Comparison of ENCODE assay signal across 18 cellular contexts in the genomic region with DNA sequence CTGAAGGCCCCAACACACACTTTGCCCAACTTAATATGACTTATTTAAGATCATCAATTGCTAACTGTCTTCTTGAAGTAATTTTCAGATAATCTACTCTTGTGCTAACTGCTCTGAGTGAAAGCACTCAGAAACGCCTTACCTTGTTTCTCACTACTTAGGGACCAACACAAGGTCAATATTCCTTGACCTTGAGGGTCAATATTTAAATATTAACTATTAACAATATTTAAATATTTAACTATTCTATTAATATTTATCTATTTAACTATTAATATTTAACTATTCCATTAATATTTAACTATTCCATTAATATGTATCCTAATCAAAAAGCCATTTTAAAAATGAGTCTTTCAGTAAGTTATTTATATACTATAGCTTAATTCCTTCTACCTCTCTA. TPM values are rescaled to one million over a fixed set of nuclear protein-coding genes. Genes with fewer than 3 reads are reported as not detected.
A peak's percentile ranks its signal among the peaks of the same experiment; 100 is the strongest.
DNase-seq lines count a peak whose midpoint lies in the region; ATAC-seq and TF ChIP-seq lines count a peak whose summit lies in the region.
"Had no signal": no experiment of that assay in that cellular context is flagged by ENCODE, and none has a peak within 500 bp of the region (broad histone marks: within the 10 kb centered on the region; RNA-seq: fewer than 3 reads in every experiment).

No MANE protein-coding gene starts in this region.

- H3K4me1 ChIP-seq in GM23338 (ENCODE audit: insufficient read depth) (peaks cover 8% of the 10 kb centered on the region; the same call in 1 of the 2 replicates), duodenal mucosa (ENCODE audit: control insufficient read depth in 1 of 2, insufficient read depth in 2 of 2, low read length in 2 of 2) (peaks cover 10 to 12% of the 10 kb centered on the region in 2 donors), SJCRH30 (no peaks in the 10 kb centered on the region), ascending aorta (no peaks in the 10 kb centered on the region)
- H3K4me1 ChIP-seq: BE2C, HAP-1 had no signal

- H3K9me2 ChIP-seq in GM23338 (ENCODE audit: insufficient read depth): no peaks in the 10 kb centered on the region

- intact Hi-C loops in ascending aorta (cut with DNase I): no loop called here

- H3K9me3 Mint-ChIP-seq in GM23338: no peaks in the 10 kb centered on the region
- H3K9me3 Mint-ChIP-seq in nephron: no peaks in the 10 kb centered on the region
- H3K9me3 Mint-ChIP-seq: CD4-positive, alpha-beta memory T cell had no signal

- H3K4me1 Mint-ChIP-seq in GM23338 (peaks cover 5% of the 10 kb centered on the region; the same call in 2 of the 3 replicates), nephron (peaks cover 10% of the 10 kb centered on the region)

- H3K4me3 Mint-ChIP-seq in GM23338 (no peak overlapping the region), nephron (peak overlapping the region in 2 of 3 experiments; percentile 54 to 76)
- H3K4me3 Mint-ChIP-seq: CD4-positive, alpha-beta memory T cell had no signal

- H3K79me2 ChIP-seq in GM23338 (replicated peaks; ENCODE audit: insufficient read depth): no peaks in the 10 kb centered on the region

- H3K27me3 ChIP-seq in GM23338 (ENCODE audit: insufficient read depth) (no peaks in the 10 kb centered on the region), duodenal mucosa (ENCODE audit: control insufficient read depth in 1 of 2, insufficient read depth in 2 of 2, low read length in 2 of 2) (no peaks in the 10 kb centered on the region), SJCRH30 (no peaks in the 10 kb centered on the region), ascending aorta (no peaks in the 10 kb centered on the region)
- H3K27me3 ChIP-seq: BE2C had no signal

- H3K27ac ChIP-seq in GM23338 (ENCODE audit: low read depth) (no peak overlapping the region), duodenal mucosa (ENCODE audit: low read depth, low read length) (no peak overlapping the region), SJCRH30 (no peak overlapping the region), ascending aorta (no peak overlapping the region)
- H3K27ac ChIP-seq: PC-9 had no signal

- H3K36me3 ChIP-seq in GM23338 (ENCODE audit: insufficient read depth): no peaks in the 10 kb centered on the region
- no peaks in the 10 kb centered on the region for H3K36me3 ChIP-seq in duodenal mucosa (ENCODE audit: control insufficient read depth in 1 of 2, insufficient read depth in 2 of 2, low read length in 2 of 2)
- H3K36me3 ChIP-seq in SJCRH30: no peaks in the 10 kb centered on the region
- H3K36me3 ChIP-seq in ascending aorta: no peaks in the 10 kb centered on the region
- H3K36me3 ChIP-seq: BE2C, HAP-1 had no signal

- H3K27ac Mint-ChIP-seq in GM23338: no peak overlapping the region; the same call in 1 of the 2 replicates
- peak overlapping the region; percentile 40 to 93 (median 86) for H3K27ac Mint-ChIP-seq in nephron
- H3K27ac Mint-ChIP-seq: CD4-positive, alpha-beta memory T cell had no signal

- TF ChIP-seq CTCF in GM23338 (conservative IDR thresholded peaks at IDR 0.05; ENCODE audit: low read depth in 2 of 2) (no peak), nephron (IDR thresholded peaks at IDR 0.05; ENCODE audit: unreplicated experiment in 3 of 3) (no peak), ascending aorta (IDR thresholded peaks at IDR 0.05) (no peak)

- ATAC-seq in GM23338 (no peak), HG02938 (IDR thresholded peaks at IDR 0.05; ENCODE audit: unreplicated experiment) (no peak)

- H4K20me1 ChIP-seq in GM23338 (replicated peaks; ENCODE audit: insufficient read depth): no peaks in the 10 kb centered on the region

- no peaks in the 10 kb centered on the region for H3K9me3 ChIP-seq in duodenal mucosa (ENCODE audit: control insufficient read depth in 1 of 2, low read length in 2 of 2)
- H3K9me3 ChIP-seq in SJCRH30 (replicated peaks): no peaks in the 10 kb centered on the region
- H3K9me3 ChIP-seq in ascending aorta: no peaks in the 10 kb centered on the region
- H3K9me3 ChIP-seq: BE2C, HAP-1 had no signal

- H3K4me2 ChIP-seq in GM23338: 0 out of 2 replicates have a peak overlapping the region, but pooled peaks have one; percentile 25
- H3K4me2 ChIP-seq: PC-9 had no signal

- H3K27me3 Mint-ChIP-seq in GM23338 (ENCODE audit: insufficient read depth, low read depth, poor library complexity): no peaks in the 10 kb centered on the region
- no peaks in the 10 kb centered on the region for H3K27me3 Mint-ChIP-seq in nephron (ENCODE audit: low read depth)
- H3K27me3 Mint-ChIP-seq: CD4-positive, alpha-beta memory T cell had no signal

- no peak overlapping the region for H3K4me3 ChIP-seq in GM23338
- peak overlapping the region; percentile 58 to 70 for H3K4me3 ChIP-seq in duodenal mucosa (ENCODE audit: low read depth in 1 of 2, low read length in 2 of 2)
- no peak overlapping the region for H3K4me3 ChIP-seq in SJCRH30
- no peak overlapping the region for H3K4me3 ChIP-seq in ascending aorta
- H3K4me3 ChIP-seq: HAP-1, PC-9 had no signal

- H3F3A ChIP-seq in GM23338 (replicated peaks; ENCODE audit: low read depth): no peaks in the 10 kb centered on the region

- H3K36me3 Mint-ChIP-seq in GM23338 (ENCODE audit: low read depth) (no peaks in the 10 kb centered on the region), nephron (ENCODE audit: low read depth) (peaks cover 3% of the 10 kb centered on the region)
- H3K36me3 Mint-ChIP-seq: CD4-positive, alpha-beta memory T cell had no signal

- DNase-seq in GM23338 (ENCODE audit: low spot score) (no peak), SJCRH30 (no peak), ascending aorta (ENCODE audit: low spot score in 2 of 2) (no peak), NCI-H748 (lab: John Stamatoyannopoulos, UW; ENCODE audit: unreplicated experiment) (no peak)
- DNase-seq: BE2C; CD4-positive, alpha-beta memory T cell; DMS79; KBM-7; NCI-H1048; NCI-H1436 treated with DMSO at 0.1 percent for 48 hours; NCI-H2029 treated with DMSO at 0.1 percent for 48 hours; NCI-H510A; NCI-H82; PC-9 had no signal

- no peak overlapping the region for H2AFZ ChIP-seq in GM23338
- H2AFZ ChIP-seq: PC-9 had no signal

- peak overlapping the region; percentile 57 to 58 for H3K9ac ChIP-seq in duodenal mucosa (ENCODE audit: low read depth in 1 of 2, low read length in 2 of 2)

TF ChIP-seq in GM23338, 12 proteins besides CTCF, POLR2A, EP300 and RAD21 (continues in another document):
- TF ChIP-seq NANOG (IDR thresholded peaks at IDR 0.05; ENCODE audit: borderline replicate concordance) (no peak), ZNF114 (CRISPR knock-in tag; IDR thresholded peaks at IDR 0.05) (no peak), ETS1 (IDR thresholded peaks at IDR 0.05) (no peak), JUNB (IDR thresholded peaks at IDR 0.05; ENCODE audit: unreplicated experiment) (no peak), ZNF331 (CRISPR knock-in tag; IDR thresholded peaks at IDR 0.05; ENCODE audit: low read depth) (no peak), EZH2 (IDR thresholded peaks at IDR 0.05; ENCODE audit: low read depth, unreplicated experiment) (no peak), CREB1 (CRISPR knock-in tag; IDR thresholded peaks at IDR 0.05; ENCODE audit: low read depth) (no peak), STAT1 (IDR thresholded peaks at IDR 0.05; ENCODE audit: unreplicated experiment) (no peak)

RNA-seq across cellular contexts. Expression of gene HNRNPH3, which starts 26.0 kb away (rescaled TPM):
- total RNA-seq in GM23338 (2014; rRNA removed; shearing (Covaris generic)): 87.2 and 87.4 TPM in 2 replicates
- polyA plus RNA-seq in GM23338 (2016; fragmentation: Nextera tagmentation; extraction: Ambion mirVana): 324 and 367 TPM in 2 replicates
- total RNA-seq in SJCRH30 (2014; rRNA removed; shearing (Covaris generic)): 98.8 and 114 TPM in 2 replicates
- total RNA-seq in ascending aorta: 12.6 TPM

RNA-seq across cellular contexts. Expression of gene PBLD, which starts 26.8 kb away (rescaled TPM):
- total RNA-seq in GM23338 (2014; rRNA removed; shearing (Covaris generic)): 0.90 and 1.2 TPM in 2 replicates
- polyA plus RNA-seq in GM23338 (2016; fragmentation: Nextera tagmentation; extraction: Ambion mirVana): 1.1 and 1.5 TPM in 2 replicates
- 0.36 and 0.89 TPM in 2 replicates for total RNA-seq in SJCRH30 (2014; rRNA removed; shearing (Covaris generic))
- total RNA-seq in ascending aorta: 0.32 TPM

Comparison
In these comparisons a context has a peak if more than half of its experiments do, and no peak if none do; other contexts are left out.
1. H3K4me3 ChIP-seq: peak in duodenal mucosa (2 of 2); none in GM23338 (single experiment), SJCRH30 (single experiment) and ascending aorta (0 of 2).